19 cellular contexts compared by ENCODE assay signal in genomic region chr12:60704171-60704914, GRCh38.
"Had no signal": no experiment of that assay in that cellular context is flagged by ENCODE, and none has a peak within 500 bp of the region (broad histone marks: within the 10 kb centered on the region; RNA-seq: fewer than 3 reads in every experiment).

No MANE protein-coding gene starts in this region.

- H3K4me1 ChIP-seq: esophagus muscularis mucosa, gastrocnemius medialis, heart right ventricle, neural progenitor cell, right atrium auricular region, thyroid gland had no signal

- H3K4me2 ChIP-seq: neural progenitor cell had no signal

- H3K9ac ChIP-seq: neural progenitor cell had no signal

- H3K9me3 ChIP-seq: gastrocnemius medialis, ovary, thyroid gland had no signal

- H2AFZ ChIP-seq: neural progenitor cell had no signal

- ATAC-seq: gastrocnemius medialis, heart right ventricle, mucosa of descending colon, natural killer cell had no signal

- H3K4me3 ChIP-seq: dorsolateral prefrontal cortex, esophagus muscularis mucosa, gastrocnemius medialis, heart right ventricle, mucosa of descending colon, neural progenitor cell, ovary, right atrium auricular region, thyroid gland had no signal

- DNase-seq: cortex of kidney; dorsolateral prefrontal cortex; effector CD8-positive, alpha-beta T cell; gastrocnemius medialis; heart right ventricle; hypothalamus; kidney glomerular epithelial cell; mucosa of descending colon; natural killer cell; nucleus accumbens; ovary; small intestine; stimulated activated CD4-positive, alpha-beta T cell treated with anti-CD3 and anti-CD28 coated beads, Interleukin-12 subunit alpha, Interleukin-12 subunit beta, amount 100 ng/mL, for 4 hours; stimulated activated naive CD4-positive, alpha-beta T cell treated with Interleukin-2 at 50 U/mL for 16 hours; thyroid gland had no signal

- H3K27ac ChIP-seq: dorsolateral prefrontal cortex, epithelial cell of prostate, esophagus muscularis mucosa, gastrocnemius medialis, heart right ventricle, neural progenitor cell, ovary, right atrium auricular region, thyroid gland had no signal

- H3K27me3 ChIP-seq: dorsolateral prefrontal cortex, esophagus muscularis mucosa, gastrocnemius medialis, heart right ventricle, neural progenitor cell, ovary, right atrium auricular region, thyroid gland had no signal

- H3K36me3 ChIP-seq: esophagus muscularis mucosa, gastrocnemius medialis, heart right ventricle, neural progenitor cell, ovary, right atrium auricular region, thyroid gland had no signal
